ENCODE assay signal across 32 cellular contexts in the genomic region with DNA sequence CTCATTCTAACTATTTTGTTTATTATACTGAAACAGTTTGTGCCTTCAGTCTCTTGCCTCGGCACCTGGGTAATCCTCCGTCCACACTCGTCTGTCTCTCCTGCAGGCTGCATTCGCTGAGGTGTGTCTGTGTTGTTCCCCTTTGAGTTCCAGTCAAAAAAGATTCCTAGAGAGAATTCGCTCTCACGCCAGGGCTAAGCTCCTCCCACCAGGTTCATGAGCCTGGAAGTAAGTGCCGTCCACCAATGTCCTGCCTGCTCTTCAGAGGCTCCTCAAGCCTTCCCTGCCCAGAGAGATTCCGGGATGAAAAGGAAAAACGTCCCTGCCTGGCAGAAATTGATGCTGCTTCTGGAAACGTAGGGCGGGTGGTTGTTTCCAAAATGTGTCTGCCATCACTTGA. TPM values are rescaled to one million over a fixed set of nuclear protein-coding genes. Genes with fewer than 3 reads are reported as not detected.
A peak's percentile ranks its signal among the peaks of the same experiment; 100 is the strongest.
DNase-seq lines count a peak whose midpoint lies in the region; ATAC-seq and TF ChIP-seq lines count a peak whose summit lies in the region.
"Had no signal": no experiment of that assay in that cellular context is flagged by ENCODE, and none has a peak within 500 bp of the region (broad histone marks: within the 10 kb centered on the region; RNA-seq: fewer than 3 reads in every experiment).

No MANE protein-coding gene starts in this region.

- H3K4me2 ChIP-seq in neural progenitor cell: no peak overlapping the region
- H3K4me2 ChIP-seq: KMS-11 had no signal

- H3K27me3 Mint-ChIP-seq in neural progenitor cell (ENCODE audit: insufficient read depth, low read depth): peaks cover 13% of the 10 kb centered on the region
- H3K27me3 Mint-ChIP-seq: activated naive CD8-positive, alpha-beta T cell; memory B cell; stimulated activated naive CD8-positive, alpha-beta T cell treated with anti-CD3 and anti-CD28 coated beads, Interleukin-15, Interleukin-2, amounts not matched to agents 100 ng/mL and 50 ng/mL, for 24 hours had no signal

- intact Hi-C loops in right cardiac atrium (cut with DNase I): no loop called here

- H2AFZ ChIP-seq in neural progenitor cell (replicated peaks): peak overlapping the region; percentile 28

- H3K79me2 ChIP-seq in neural progenitor cell (ENCODE audit: low read depth): no peaks in the 10 kb centered on the region

- no peaks in the 10 kb centered on the region for H3K36me3 Mint-ChIP-seq in neural progenitor cell
- H3K36me3 Mint-ChIP-seq: activated naive CD8-positive, alpha-beta T cell; memory B cell had no signal

- no peaks in the 10 kb centered on the region for H4K20me1 ChIP-seq in neural progenitor cell (ENCODE audit: low read depth)

- peak overlapping the region; percentile 62 for H3K27ac Mint-ChIP-seq in neural progenitor cell
- H3K27ac Mint-ChIP-seq: activated CD4-positive, alpha-beta T cell treated with anti-CD3 and anti-CD28 coated beads, Interleukin-2, amount 10 ng/mL, durations not matched to agents 24 days and 14 days; activated naive CD8-positive, alpha-beta T cell; activated T-helper 2 cell treated with anti-CD3 and anti-CD28 coated beads, Interferon-gamma antibody, Interleukin-2, Interleukin-4, amounts not matched to agents 10 μg/mL and 5 μg/mL and 100 μg/mL, durations not matched to agents 14 hours and 24 hours and 36 hours; HFFc6; memory B cell; stimulated activated naive CD8-positive, alpha-beta T cell treated with anti-CD3 and anti-CD28 coated beads, Interleukin-15, Interleukin-2, amounts not matched to agents 100 ng/mL and 50 ng/mL, for 24 hours had no signal

- no peak for TF ChIP-seq CTCF in HEK293 (tag by site-specific recombination; IDR thresholded peaks at IDR 0.05)
- no peak for TF ChIP-seq CTCF in neural progenitor cell (IDR thresholded peaks at IDR 0.05)

- H3K9me3 ChIP-seq in HEK293 (ENCODE audit: control insufficient read depth, insufficient read depth, low read depth, low read length) (no peaks in the 10 kb centered on the region), neural progenitor cell (ENCODE audit: low read depth) (no peaks in the 10 kb centered on the region), right cardiac atrium (ENCODE audit: control insufficient read depth, low read length) (no peaks in the 10 kb centered on the region)
- H3K9me3 ChIP-seq: ascending aorta, tibial artery had no signal

- no peaks in the 10 kb centered on the region for H3K9me3 Mint-ChIP-seq in neural progenitor cell
- H3K9me3 Mint-ChIP-seq: activated CD4-positive, alpha-beta T cell treated with anti-CD3 and anti-CD28 coated beads, Interleukin-2, amount 10 ng/mL, durations not matched to agents 24 days and 14 days; activated T-helper 2 cell treated with anti-CD3 and anti-CD28 coated beads, Interferon-gamma antibody, Interleukin-2, Interleukin-4, amounts not matched to agents 10 μg/mL and 5 μg/mL and 100 μg/mL, durations not matched to agents 14 hours and 24 hours and 36 hours; memory B cell; stimulated activated naive CD8-positive, alpha-beta T cell treated with anti-CD3 and anti-CD28 coated beads, Interleukin-15, Interleukin-2, amounts not matched to agents 100 ng/mL and 50 ng/mL, for 24 hours had no signal

- peaks cover 35% of the 10 kb centered on the region for H3F3A ChIP-seq in neural progenitor cell (ENCODE audit: low read depth)

- H3K27ac ChIP-seq in HEK293 (ENCODE audit: extremely low read depth, low read depth, low read length): no peak overlapping the region
- no peak overlapping the region for H3K27ac ChIP-seq in neural progenitor cell
- H3K27ac ChIP-seq in right cardiac atrium (ENCODE audit: low read length): no peak overlapping the region
- H3K27ac ChIP-seq: ascending aorta, C4-2B, KMS-11, SK-N-MC, tibial artery had no signal

- POLR2A ChIA-PET in HEK293 (lab: Yijun Ruan, JAX): no interaction called here

- no peak overlapping the region for H3K9ac ChIP-seq in neural progenitor cell
- H3K9ac ChIP-seq: KMS-11 had no signal

- H3K4me3 ChIP-seq in HEK293 (ENCODE audit: low read depth, low read length): no peak overlapping the region
- no peak overlapping the region for H3K4me3 ChIP-seq in neural progenitor cell
- no peak overlapping the region for H3K4me3 ChIP-seq in right cardiac atrium (ENCODE audit: low read length)
- H3K4me3 ChIP-seq: ascending aorta, SK-N-MC, tibial artery had no signal

- no peaks in the 10 kb centered on the region for H3K4me1 ChIP-seq in HEK293 (ENCODE audit: control insufficient read depth, insufficient read depth, low read length)
- H3K4me1 ChIP-seq in neural progenitor cell: peaks cover 9% of the 10 kb centered on the region
- H3K4me1 ChIP-seq in right cardiac atrium (ENCODE audit: control insufficient read depth, insufficient read depth, low read length): no peaks in the 10 kb centered on the region

- peak; percentile 83 for DNase-seq in DMS53 (lab: John Stamatoyannopoulos, UW)
- DNase-seq in hepatic stellate cell (ENCODE audit: low spot score): peak; percentile 50
- peak; percentile 60 for DNase-seq in neural progenitor cell (ENCODE audit: low spot score)
- DNase-seq in cortex of kidney (lab: John Stamatoyannopoulos, UW): no peak
- no peak for DNase-seq in right cardiac atrium
- DNase-seq: activated CD4-positive, alpha-beta T cell treated with anti-CD3 and anti-CD28 coated beads, Interleukin-2, amount 10 ng/mL, durations not matched to agents 24 days and 14 days; caudate nucleus; EL; glutamatergic neuron; HFFc6; MV-4-11; NCI-H187 treated with DMSO at 0.1 percent for 48 hours; NCI-H226; NCI-H774; occipital lobe; stimulated activated CD4-positive, alpha-beta T cell treated with anti-CD3 and anti-CD28 coated beads, Interleukin-12 subunit alpha, Interleukin-12 subunit beta, amount 100 ng/mL, for 4 hours; tibial artery had no signal

- H3K36me3 ChIP-seq in HEK293 (ENCODE audit: control insufficient read depth in 2 of 2, insufficient read depth in 1 of 2, low read length in 2 of 2) (peaks cover 0 to 10% of the 10 kb centered on the region in 2 experiments; a peak in 2 of 3 replicates), neural progenitor cell (no peaks in the 10 kb centered on the region)

- H3K27me3 ChIP-seq in neural progenitor cell (no peaks in the 10 kb centered on the region), right cardiac atrium (ENCODE audit: control insufficient read depth, insufficient read depth) (no peaks in the 10 kb centered on the region)
- H3K27me3 ChIP-seq: ascending aorta, tibial artery had no signal

- peaks cover 27% of the 10 kb centered on the region for H3K4me1 Mint-ChIP-seq in neural progenitor cell

- ATAC-seq in HG03196 (IDR thresholded peaks at IDR 0.05; ENCODE audit: unreplicated experiment) (no peak), right cardiac atrium (no peak), HG02571 (IDR thresholded peaks at IDR 0.05; ENCODE audit: unreplicated experiment) (no peak)

- WGBS in right cardiac atrium: 52% methylated on average over 11 of the region's 11 CpGs

- H3K4me3 Mint-ChIP-seq in neural progenitor cell: no peak overlapping the region
- H3K4me3 Mint-ChIP-seq: activated CD4-positive, alpha-beta T cell treated with anti-CD3 and anti-CD28 coated beads, Interleukin-2, amount 10 ng/mL, durations not matched to agents 24 days and 14 days; activated naive CD8-positive, alpha-beta T cell; HFFc6; memory B cell; stimulated activated naive CD8-positive, alpha-beta T cell treated with anti-CD3 and anti-CD28 coated beads, Interleukin-15, Interleukin-2, amounts not matched to agents 100 ng/mL and 50 ng/mL, for 24 hours had no signal

- CTCF ChIA-PET in HEK293 (lab: Yijun Ruan, JAX): no interaction called here

TF ChIP-seq in HEK293, 187 proteins besides CTCF, POLR2A, EP300 and RAD21:
- TF ChIP-seq ZNF174 (tag by site-specific recombination; IDR thresholded peaks at IDR 0.05) (no peak), ZNF558 (tag by site-specific recombination; IDR thresholded peaks at IDR 0.05) (no peak), ZNF561 (tag by site-specific recombination; IDR thresholded peaks at IDR 0.05; ENCODE audit: borderline replicate concordance) (no peak), ZBTB17 (tag by site-specific recombination; IDR thresholded peaks at IDR 0.05) (0 out of 2 replicates have a peak, but pooled peaks have one; percentile 10)

RNA-seq across cellular contexts. Expression of a gene that starts 12.9 kb away (rescaled TPM):
- total RNA-seq in neural progenitor cell (ENCODE audit: low replicate concordance) (17.3 and 51.9 TPM in 2 replicates), right cardiac atrium (10 to 100 TPM; 34.6 to 38.1 (median 36.3) TPM)
- 37.3 TPM for polyA plus RNA-seq in right cardiac atrium

RNA-seq across cellular contexts. Expression of a gene that starts 21.2 kb away (rescaled TPM):
- total RNA-seq in neural progenitor cell (ENCODE audit: low replicate concordance) (27.2 and 73.5 TPM in 2 replicates), right cardiac atrium (10 to 100 TPM; 49.5 to 77.8 (median 63.1) TPM)
- 51.0 TPM for polyA plus RNA-seq in right cardiac atrium

RNA-seq across cellular contexts. Expression of a gene that starts 54.5 kb away (rescaled TPM):
- total RNA-seq in neural progenitor cell (ENCODE audit: low replicate concordance) (not detected in 2 replicates), right cardiac atrium (1,000 to 10,000 TPM in 1 of 4 donors, 100 to 1,000 TPM in 1, 10 to 100 TPM in 2; 37.1 to 2,245 (median 160) TPM)
- polyA plus RNA-seq in right cardiac atrium: 1,679 TPM
- total RNA-seq: activated CD4-positive, alpha-beta T cell treated with anti-CD3 and anti-CD28 coated beads, Interleukin-2, amount 10 ng/mL, durations not matched to agents 24 days and 14 days; activated T-helper 2 cell treated with anti-CD3 and anti-CD28 coated beads, Interferon-gamma antibody, Interleukin-2, Interleukin-4, amounts not matched to agents 10 μg/mL and 5 μg/mL and 100 μg/mL, durations not matched to agents 14 hours and 24 hours and 36 hours; ascending aorta; dermis microvascular lymphatic vessel endothelial cell; HFFc6; myocyte; T-helper 2 cell treated with Interferon-gamma antibody and Interleukin-4, amounts not matched to agents 100 ng/mL and 5 ng/mL, for 36 hours had no signal
- polyA plus RNA-seq: AG04450 had no signal

Comparison
In these comparisons a context has a peak if more than half of its experiments do, and no peak if none do; other contexts are left out.
1. DNase-seq: peak in DMS53 (single experiment), hepatic stellate cell (single experiment) and neural progenitor cell (single experiment); none in cortex of kidney (single experiment) and right cardiac atrium (0 of 3).
2. RNA of a gene that starts 54.5 kb away (total RNA-seq): 37.1 to 2,245 TPM in right cardiac atrium; not detected in neural progenitor cell; every median in the first group is over 10 times any median in the second.